ENCODE assay signal across 8 cellular contexts in genomic region chr1:235504494-235505222, GRCh38. TPM values are rescaled to one million over a fixed set of nuclear protein-coding genes. Genes with fewer than 3 reads are reported as not detected.
DNase-seq lines count a peak whose midpoint lies in the region; ATAC-seq and TF ChIP-seq lines count a peak whose summit lies in the region.

No MANE protein-coding gene starts in this region.

- in situ Hi-C loops in mammary epithelial cell (cut with MboI; ENCODE audit: low sequenced_read_pairs in 2 of 2), result loop anchor here (25.0 kb wide), 3 partner anchors 233 to 458 kb away; no protein-coding TSS in a partner anchor

- peak overlapping the region; percentile 96 for H3K27ac ChIP-seq in VCaP
- peak overlapping the region; percentile 97 for H3K27ac ChIP-seq in mammary epithelial cell (ENCODE audit: insufficient read depth, low read depth, low read length)
- peak overlapping the region; percentile 91 for H3K27ac ChIP-seq in smooth muscle cell (ENCODE audit: low read depth)

- H3K4me3 ChIP-seq in AG04449 (ENCODE audit: low read depth, low read length) (peak overlapping the region; percentile 90), mammary epithelial cell (replicated peaks in 1 of 3; ENCODE audit: insufficient read depth in 1 of 3, low read depth in 2 of 3, low read length in 3 of 3) (peak overlapping the region; percentile 93 to 96 (median 95)), smooth muscle cell (peak overlapping the region; percentile 91)

- dilution Hi-C loops in mammary epithelial cell (cut with HindIII; ENCODE audit: low sequenced_read_pairs), result no loop called here

- peak overlapping the region; percentile 99 for H2AFZ ChIP-seq in mammary epithelial cell (ENCODE audit: low read depth, low read length)
- H2AFZ ChIP-seq in smooth muscle cell (ENCODE audit: low read depth), result peak overlapping the region; percentile 13

- H3K4me2 ChIP-seq in mammary epithelial cell (ENCODE audit: insufficient read depth, low read depth, low read length), result peak overlapping the region; percentile 91
- H3K4me2 ChIP-seq in smooth muscle cell, result peak overlapping the region; percentile 84

- TF ChIP-seq CTCF in AG04449 (IDR thresholded peaks at IDR 0.05; ENCODE audit: insufficient read depth, low read length, missing control alignments) (peak; percentile 87), VCaP (conservative IDR thresholded peaks at IDR 0.05) (peak; percentile 88), mammary epithelial cell (conservative IDR thresholded peaks at IDR 0.05 in 1 of 2, IDR thresholded peaks at IDR 0.05 in 1 of 2; ENCODE audit: extremely low read depth in 1 of 2, insufficient read depth in 1 of 2, low read depth in 1 of 2, low read length in 2 of 2) (peak; percentile 65 to 88), smooth muscle cell (IDR thresholded peaks at IDR 0.05; ENCODE audit: borderline replicate concordance, insufficient read depth, poor library complexity, severe bottlenecking) (peak; percentile 64)

- no peaks in the 10 kb centered on the region for H4K20me1 ChIP-seq in mammary epithelial cell (ENCODE audit: insufficient read depth, low read length)
- peaks cover 29% of the 10 kb centered on the region for H4K20me1 ChIP-seq in smooth muscle cell (ENCODE audit: low read depth)

- ATAC-seq in GM18868 (IDR thresholded peaks at IDR 0.05; ENCODE audit: unreplicated experiment), result peak; percentile 81
- peak; percentile 80 for ATAC-seq in HG03108 (IDR thresholded peaks at IDR 0.05; ENCODE audit: unreplicated experiment)

- WGBS in mammary epithelial cell (ENCODE audit: low coverage, missing lambda C conversion rate), result under 1% methylated on average over 37 of the region's 61 CpGs
- WGBS in smooth muscle cell (ENCODE audit: low lambda C conversion rate), result 2% methylated on average over 55 of the region's 61 CpGs

- H3K9ac ChIP-seq in mammary epithelial cell (ENCODE audit: insufficient read depth, low read length) (peak overlapping the region; percentile 98), smooth muscle cell (ENCODE audit: low read depth) (peak overlapping the region; percentile 75)

- no peaks in the 10 kb centered on the region for H3K27me3 ChIP-seq in mammary epithelial cell (ENCODE audit: insufficient read depth, low read length)
- H3K27me3 ChIP-seq in smooth muscle cell (ENCODE audit: low read depth), result no peaks in the 10 kb centered on the region

- BruUV-seq in mammary epithelial cell (replicated peaks; lab: Mats Ljungman, UMichigan), result TSS peak; percentile 56

- H3K4me1 ChIP-seq in mammary epithelial cell (ENCODE audit: insufficient read depth, low read length) (peaks cover 4% of the 10 kb centered on the region), smooth muscle cell (ENCODE audit: low read depth) (peaks cover 8% of the 10 kb centered on the region)

- intact Hi-C loops in mammary epithelial cell (cut with micrococcal nuclease), result loop anchor here (1.0 to 5.0 kb wide), 4 partner anchors 177 to 1007 kb away; partner anchors contain the start of genes ARID4B and GGPS1

- CTCF ChIA-PET in AG04449 (lab: Yijun Ruan, JAX) (interaction anchor here (0.6 to 4.7 kb wide), 55 partner anchors 10 to 1017 kb away, joined by 3 to 75 read pairs (median 3); no protein-coding TSS in a partner anchor), mammary epithelial cell (lab: Charles Lee; ENCODE audit: low non-redundant PET) (interaction anchor here (0.6 to 0.7 kb wide), 5 partner anchors 34 to 339 kb away, joined by 3 to 5 read pairs (median 4); no protein-coding TSS in a partner anchor)

- H3F3A ChIP-seq in smooth muscle cell (ENCODE audit: low read depth), result peaks cover 13% of the 10 kb centered on the region

- H3K36me3 ChIP-seq in mammary epithelial cell (ENCODE audit: insufficient read depth, low read length) (no peaks in the 10 kb centered on the region), smooth muscle cell (ENCODE audit: low read depth) (no peaks in the 10 kb centered on the region)

- H3K79me2 ChIP-seq in mammary epithelial cell (ENCODE audit: insufficient read depth, low read length), result peaks cover 49% of the 10 kb centered on the region
- H3K79me2 ChIP-seq in smooth muscle cell (ENCODE audit: low read depth), result peaks cover 36% of the 10 kb centered on the region

- POLR2A ChIA-PET in AG04449 (lab: Yijun Ruan, JAX), result interaction anchor here (0.6 to 1.5 kb wide), 12 partner anchors 14 to 479 kb away, joined by 3 to 6 read pairs (median 3); partner anchors contain the start of genes ARID4B, GGPS1, RBM34 and TBCE

- peak; percentile 91 for DNase-seq in AG04449 (ENCODE audit: low read depth, low spot score)
- DNase-seq in NCI-H2171 treated with DMSO at 0.1 percent for 48 hours (lab: John Stamatoyannopoulos, UW), result peak; percentile 98
- DNase-seq in mammary epithelial cell, result peak; percentile 99
- peak; percentile 95 for DNase-seq in iPS-NIHi11 (ENCODE audit: low spot score)
- peak; percentile 98 for DNase-seq in smooth muscle cell (lab: John Stamatoyannopoulos, UW; ENCODE audit: unreplicated experiment)

- H3K9me3 ChIP-seq in mammary epithelial cell (replicated peaks; ENCODE audit: insufficient read depth, low read length), result no peaks in the 10 kb centered on the region
- no peaks in the 10 kb centered on the region for H3K9me3 ChIP-seq in smooth muscle cell (replicated peaks; ENCODE audit: low read depth)

RNA-seq across cellular contexts. Expression of gene B3GALNT2, which starts 0.4 kb away (rescaled TPM):
- total RNA-seq in mammary epithelial cell (10 to 100 TPM; 50.8 to 66.3 TPM), smooth muscle cell (22.7 and 28.1 TPM in 2 replicates)
- polyA plus RNA-seq in mammary epithelial cell (25.4 TPM), smooth muscle cell (8.2 and 12.5 TPM in 2 replicates)
- 65.5 TPM for polyA minus RNA-seq in mammary epithelial cell

Comparison
In these comparisons a context has a peak if more than half of its experiments do, and no peak if none do; other contexts are left out.
1. Peak in every context shown above with its lines: DNase-seq, ATAC-seq, H3K4me3 ChIP-seq and H3K27ac ChIP-seq.